ENCODE assay signal across 1 cellular context in genomic region chr12:124829708-124830304, GRCh38.
TF ChIP-seq lines count a peak whose summit lies in the region.

No MANE protein-coding gene starts in this region.

TF ChIP-seq in K562, 482 proteins besides CTCF, POLR2A, EP300 and RAD21:
- TF ChIP-seq TSHZ1 (CRISPR knock-in tag; IDR thresholded peaks at IDR 0.05) (no peak), HLTF (IDR thresholded peaks at IDR 0.05) (peak; percentile 87), CBX3 (IDR thresholded peaks at IDR 0.05; ENCODE audit: borderline replicate concordance in 1 of 2, low read length in 2 of 2) (peak in 1 of 2 experiments; percentile 88; a peak in 1 of 3 replicates), ZNF121 (CRISPR knock-in tag; conservative IDR thresholded peaks at IDR 0.05) (peak; percentile 81), PTBP1 (IDR thresholded peaks at IDR 0.05; ENCODE audit: low read depth, low read length) (peak; percentile 17), EGR1 (conservative IDR thresholded peaks at IDR 0.05) (peak; percentile 26; the same call in 1 of the 2 replicates), ZFP36 (IDR thresholded peaks at IDR 0.05; ENCODE audit: low read depth, low read length, partially characterized antibody) (peak; percentile 29), FOSL1 (tag; conservative IDR thresholded peaks at IDR 0.05) (peak; percentile 37), ZBTB1 (CRISPR knock-in tag; IDR thresholded peaks at IDR 0.05; ENCODE audit: borderline replicate concordance, low read depth) (no peak), CBX1 (IDR thresholded peaks at IDR 0.05; ENCODE audit: low read depth) (0 out of 2 replicates have a peak, but pooled peaks have one; percentile 15), ADNP (tag; IDR thresholded peaks at IDR 0.05) (peak; percentile 95), ZNF184 (CRISPR knock-in tag; IDR thresholded peaks at IDR 0.05) (peak; percentile 92), CBX5 (IDR thresholded peaks at IDR 0.05; ENCODE audit: borderline replicate concordance, low read depth) (0 out of 2 replicates have a peak, but pooled peaks have one; percentile 30), ARNT (IDR thresholded peaks at IDR 0.05) (0 out of 4 replicates have a peak, but pooled peaks of 1 of the 2 experiments have one; percentile 5), ZMIZ1 (IDR thresholded peaks at IDR 0.05; ENCODE audit: low read depth in 2 of 2, low read length in 2 of 2) (no peak), TRIM24 (IDR thresholded peaks at IDR 0.05) (0 out of 4 replicates have a peak, but pooled peaks of 1 of the 2 experiments have one; percentile 27), TAL1 (IDR thresholded peaks at IDR 0.05) (0 out of 2 replicates have a peak, but pooled peaks have one; percentile 0), KDM1A (IDR thresholded peaks at IDR 0.05) (0 out of 4 replicates have a peak, but pooled peaks of 1 of the 2 experiments have one; percentile 1), SIX5 (IDR thresholded peaks at IDR 0.05; ENCODE audit: borderline replicate concordance in 1 of 2, insufficient read depth in 1 of 2, low read depth in 1 of 2, low read length in 2 of 2) (no peak), ATF4 (CRISPR knock-in tag; IDR thresholded peaks at IDR 0.05) (no peak), TRIM28 (IDR thresholded peaks at IDR 0.05) (peak; percentile 80), ZSCAN29 (IDR thresholded peaks at IDR 0.05) (no peak), YY1 (IDR thresholded peaks at IDR 0.05; ENCODE audit: borderline replicate concordance in 1 of 3, control insufficient read depth in 1 of 3, extremely low read depth in 1 of 3, insufficient read depth in 3 of 3, insufficient read length in 1 of 3, insufficient replicate concordance in 2 of 3, low read depth in 1 of 3, low read length in 2 of 3) (peak in 2 of 3 experiments; percentile 12 to 81)
TF ChIP-seq in K562: peak in this region for 17.
